ENCODE assay signal across 26 cellular contexts in the genomic region with DNA sequence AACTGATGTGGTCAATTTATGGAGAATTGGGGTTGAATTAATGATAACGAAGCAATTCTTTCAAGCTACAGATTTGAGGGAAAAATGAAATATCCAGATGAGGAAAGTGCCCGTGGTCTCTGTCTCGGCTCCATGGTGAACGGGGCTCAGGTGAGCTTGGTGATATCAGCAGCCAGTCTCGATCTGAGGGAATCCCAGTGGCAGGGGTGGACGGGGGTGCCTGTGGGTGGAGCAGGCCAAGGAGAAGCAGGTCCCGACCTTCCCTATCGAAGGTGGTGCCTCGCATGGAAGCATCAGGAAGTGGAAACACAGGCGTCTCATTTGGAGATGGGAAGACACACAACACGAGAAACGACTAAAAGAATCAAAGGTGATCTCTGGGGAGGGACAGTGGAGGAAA.
"Had no signal": no experiment of that assay in that cellular context is flagged by ENCODE, and none has a peak within 500 bp of the region (broad histone marks: within the 10 kb centered on the region; RNA-seq: fewer than 3 reads in every experiment).

No MANE protein-coding gene starts in this region.

- H3K9me3 Mint-ChIP-seq: activated CD8-positive, alpha-beta T cell treated with anti-CD3 and anti-CD28 coated beads for 36 hours; activated T-cell treated with anti-CD3 and anti-CD28 coated beads, Interleukin-2, amount 50 U/mL, for 72 hours; activated T-helper 2 cell treated with anti-CD3 and anti-CD28 coated beads, Interferon-gamma antibody, Interleukin-2, Interleukin-4, amounts not matched to agents 10 μg/mL and 5 μg/mL and 100 μg/mL, durations not matched to agents 14 hours and 24 hours and 36 hours; T-cell had no signal

- H3K4me1 Mint-ChIP-seq: activated CD4-positive, alpha-beta T cell treated with anti-CD3 and anti-CD28 coated beads for 36 hours; T-cell had no signal

- H3K36me3 ChIP-seq: brain microvascular endothelial cell, cardiac muscle cell, MG63 had no signal

- DNase-seq: activated CD4-positive, alpha-beta T cell treated with anti-CD3 and anti-CD28 coated beads for 36 hours; activated CD8-positive, alpha-beta memory T cell treated with anti-CD3 and anti-CD28 coated beads, Interleukin-2, amount 50 U/mL, for 4 hours; activated CD8-positive, alpha-beta T cell treated with anti-CD3 and anti-CD28 coated beads for 36 hours; activated naive CD4-positive, alpha-beta T cell treated with Interleukin-2 at 50 U/mL for 16 hours; activated naive CD8-positive, alpha-beta T cell treated with anti-CD3 and anti-CD28 coated beads, Interleukin-2, amount 50 U/mL, for 24 hours; activated T-cell treated with anti-CD3 and anti-CD28 coated beads, Interleukin-2, amount 50 U/mL, for 72 hours; amygdala; brain microvascular endothelial cell; MG63; MV-4-11; NCI-H1092 treated with DMSO at 0.1 percent for 48 hours; NCI-H1417 treated with DMSO at 0.1 percent for 48 hours; NCI-H1694; NCI-H2029; NCI-H2107; NCI-H2171 treated with DMSO at 0.1 percent for 48 hours; NCI-H226; NCI-H526; NCI-H774; SIG-M5; T-cell had no signal

- H3K4me3 Mint-ChIP-seq: activated CD4-positive, alpha-beta T cell treated with anti-CD3 and anti-CD28 coated beads for 36 hours; activated CD8-positive, alpha-beta T cell treated with anti-CD3 and anti-CD28 coated beads for 36 hours; activated naive CD8-positive, alpha-beta T cell treated with anti-CD3 and anti-CD28 coated beads, Interleukin-2, amount 50 U/mL, for 24 hours; activated T-cell treated with anti-CD3 and anti-CD28 coated beads, Interleukin-2, amount 50 U/mL, for 72 hours; T-cell had no signal

- H3K36me3 Mint-ChIP-seq: T-cell had no signal

- H3K27ac ChIP-seq: brain microvascular endothelial cell, cardiac muscle cell, KMS-11, VCaP had no signal

- H3K27me3 ChIP-seq: brain microvascular endothelial cell, cardiac muscle cell had no signal

- H3K4me3 ChIP-seq: cardiac muscle cell, MG63 had no signal

- H3K27ac Mint-ChIP-seq: activated CD4-positive, alpha-beta T cell treated with anti-CD3 and anti-CD28 coated beads for 36 hours; activated CD8-positive, alpha-beta T cell treated with anti-CD3 and anti-CD28 coated beads for 36 hours; activated naive CD4-positive, alpha-beta T cell treated with anti-CD3 and anti-CD28 coated beads, Interleukin-2, amount 50 U/mL, for 72 hours; activated naive CD8-positive, alpha-beta T cell treated with anti-CD3 and anti-CD28 coated beads, Interleukin-2, amount 50 U/mL, for 24 hours; activated T-cell treated with anti-CD3 and anti-CD28 coated beads, Interleukin-2, amount 50 U/mL, for 72 hours; activated T-helper 2 cell treated with anti-CD3 and anti-CD28 coated beads, Interferon-gamma antibody, Interleukin-2, Interleukin-4, amounts not matched to agents 10 μg/mL and 5 μg/mL and 100 μg/mL, durations not matched to agents 14 hours and 24 hours and 36 hours; T-cell had no signal

- ATAC-seq: activated CD4-positive, alpha-beta T cell treated with anti-CD3 and anti-CD28 coated beads for 36 hours; activated CD8-positive, alpha-beta T cell treated with anti-CD3 and anti-CD28 coated beads for 36 hours; activated naive CD4-positive, alpha-beta T cell treated with anti-CD3 and anti-CD28 coated beads, Interleukin-2, amount 50 U/mL, for 72 hours; activated naive CD8-positive, alpha-beta T cell treated with anti-CD3 and anti-CD28 coated beads, Interleukin-2, amount 50 U/mL, for 24 hours; activated T-cell treated with anti-CD3 and anti-CD28 coated beads, Interleukin-2, amount 50 U/mL, for 72 hours; T-cell had no signal
